1 cellular context compared by ENCODE assay signal in the genomic region with DNA sequence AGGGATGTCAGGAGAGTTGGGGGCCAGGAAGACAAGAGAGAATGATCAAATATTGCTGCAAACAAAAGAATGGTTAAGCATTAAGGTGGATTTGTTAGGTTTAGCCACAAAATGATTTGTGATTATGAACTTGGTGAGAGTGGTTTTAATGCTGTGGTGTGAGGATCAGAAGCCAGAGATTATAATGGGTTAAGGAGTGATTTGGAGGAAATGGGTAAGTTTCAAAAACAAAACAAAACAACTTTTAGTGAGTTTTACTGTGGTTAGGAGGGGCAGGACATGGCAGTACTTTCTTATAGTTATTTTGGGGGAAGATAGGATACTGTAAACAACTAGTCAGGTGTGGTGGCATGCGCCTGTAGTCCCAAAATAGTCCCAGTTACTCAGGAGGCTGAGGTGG.
TF ChIP-seq lines count a peak whose summit lies in the region.

No MANE protein-coding gene starts in this region.

TF ChIP-seq in WTC11, 78 proteins besides CTCF, POLR2A, EP300 and RAD21 (continued from another document):
- TF ChIP-seq, protein P1, sequence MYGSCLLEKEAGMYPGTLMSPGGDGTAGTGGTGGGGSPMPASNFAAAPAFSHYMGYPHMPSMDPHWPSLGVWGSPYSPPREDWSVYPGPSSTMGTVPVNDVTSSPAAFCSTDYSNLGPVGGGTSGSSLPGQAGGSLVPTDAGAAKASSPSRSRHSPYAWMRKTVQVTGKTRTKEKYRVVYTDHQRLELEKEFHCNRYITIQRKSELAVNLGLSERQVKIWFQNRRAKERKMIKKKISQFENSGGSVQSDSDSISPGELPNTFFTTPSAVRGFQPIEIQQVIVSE (CRISPR knock-in tag; IDR thresholded peaks at IDR 0.05; ENCODE audit: borderline replicate concordance): no peak
- TF ChIP-seq SMAD3 (CRISPR knock-in tag; IDR thresholded peaks at IDR 0.05; ENCODE audit: borderline replicate concordance): no peak
- TF ChIP-seq, protein P2, sequence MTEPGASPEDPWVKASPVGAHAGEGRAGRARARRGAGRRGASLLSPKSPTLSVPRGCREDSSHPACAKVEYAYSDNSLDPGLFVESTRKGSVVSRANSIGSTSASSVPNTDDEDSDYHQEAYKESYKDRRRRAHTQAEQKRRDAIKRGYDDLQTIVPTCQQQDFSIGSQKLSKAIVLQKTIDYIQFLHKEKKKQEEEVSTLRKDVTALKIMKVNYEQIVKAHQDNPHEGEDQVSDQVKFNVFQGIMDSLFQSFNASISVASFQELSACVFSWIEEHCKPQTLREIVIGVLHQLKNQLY (CRISPR knock-in tag; IDR thresholded peaks at IDR 0.05): no peak
- TF ChIP-seq JUN (CRISPR knock-in tag; IDR thresholded peaks at IDR 0.05): no peak
